ENCODE assay signal across 27 cellular contexts in genomic region chr6:138977646-138978167, GRCh38.
"Had no signal": no experiment of that assay in that cellular context is flagged by ENCODE, and none has a peak within 500 bp of the region (broad histone marks: within the 10 kb centered on the region; RNA-seq: fewer than 3 reads in every experiment).

No MANE protein-coding gene starts in this region.

- H3K4me3 ChIP-seq: coronary artery, esophagus squamous epithelium, hepatocyte, left ventricle myocardium inferior, lower lobe of right lung, neural progenitor cell, ovary, stomach, thyroid gland, upper lobe of left lung, uterus had no signal

- H3K36me3 Mint-ChIP-seq: immature natural killer cell; memory B cell; natural killer cell treated with Interleukin-12 subunit alpha and Interleukin-12 subunit beta and Interleukin-15 and Interleukin-18, amount 100 ng/mL, for 72 hours had no signal

- H3K4me2 ChIP-seq: hepatocyte, neural progenitor cell had no signal

- H3K9ac ChIP-seq: neural progenitor cell had no signal

- H3K27ac ChIP-seq: coronary artery, epithelial cell of prostate, esophagus squamous epithelium, foreskin keratinocyte, hepatocyte, left ventricle myocardium inferior, lower lobe of right lung, neural progenitor cell, ovary, stomach, thyroid gland, upper lobe of left lung, uterus had no signal

- H3K27me3 Mint-ChIP-seq: memory B cell; natural killer cell treated with Interleukin-12 subunit alpha and Interleukin-12 subunit beta and Interleukin-15 and Interleukin-18, amount 100 ng/mL, for 72 hours had no signal

- H3K9me3 ChIP-seq: esophagus squamous epithelium, left ventricle myocardium inferior, lower lobe of right lung, ovary, stomach, thyroid gland, upper lobe of left lung, uterus had no signal

- FAIRE-seq: kidney, small intestine had no signal

- H3K9me3 Mint-ChIP-seq: immature natural killer cell; memory B cell; natural killer cell treated with Interleukin-12 subunit alpha and Interleukin-12 subunit beta and Interleukin-15 and Interleukin-18, amount 100 ng/mL, for 72 hours; neural progenitor cell had no signal

- H3K4me3 Mint-ChIP-seq: immature natural killer cell; memory B cell; natural killer cell treated with Interleukin-12 subunit alpha and Interleukin-12 subunit beta and Interleukin-15 and Interleukin-18, amount 100 ng/mL, for 72 hours; neural progenitor cell had no signal

- H2AFZ ChIP-seq: hepatocyte, neural progenitor cell had no signal

- H3K27ac Mint-ChIP-seq: immature natural killer cell; memory B cell; natural killer cell treated with Interleukin-12 subunit alpha and Interleukin-12 subunit beta and Interleukin-15 and Interleukin-18, amount 100 ng/mL, for 72 hours; neural progenitor cell had no signal

- DNase-seq: effector memory CD4-positive, alpha-beta T cell; esophagus squamous epithelium; foreskin keratinocyte; head of caudate nucleus; immature natural killer cell; kidney; left cardiac atrium; left ventricle myocardium inferior; lower lobe of right lung; midbrain; nucleus accumbens; ovary; right cardiac atrium; small intestine; stimulated activated CD4-positive, alpha-beta T cell treated with anti-CD3 and anti-CD28 coated beads, Interleukin-12 subunit alpha, Interleukin-12 subunit beta, amount 100 ng/mL, for 4 hours; stimulated activated naive CD4-positive, alpha-beta T cell; stomach; substantia nigra; thyroid gland; upper lobe of left lung; uterus had no signal

- H3K27me3 ChIP-seq: esophagus squamous epithelium, foreskin keratinocyte, hepatocyte, neural progenitor cell, ovary, stomach, thyroid gland, upper lobe of left lung, uterus had no signal

- H3K36me3 ChIP-seq: esophagus squamous epithelium, left ventricle myocardium inferior, lower lobe of right lung, neural progenitor cell, ovary, stomach, thyroid gland, upper lobe of left lung, uterus had no signal

- ATAC-seq: foreskin keratinocyte; left cardiac atrium; lower lobe of right lung; natural killer cell treated with Interleukin-12 subunit alpha and Interleukin-12 subunit beta and Interleukin-15 and Interleukin-18, amount 100 ng/mL, for 72 hours; right cardiac atrium had no signal
